29 cellular contexts compared by ENCODE assay signal in genomic region chr14:55057919-55058318, GRCh38.
"Had no signal": no experiment of that assay in that cellular context is flagged by ENCODE, and none has a peak within 500 bp of the region (broad histone marks: within the 10 kb centered on the region; RNA-seq: fewer than 3 reads in every experiment).

No MANE protein-coding gene starts in this region.

- H3K27ac Mint-ChIP-seq: dendritic cell treated with granulocyte-macrophage colony-stimulating factor and Interleukin-4, amounts not matched to agents 40 ng/mL and 50 ng/mL, for 4 days; endodermal cell; mesothelial cell of epicardium; nephron; stimulated activated effector memory CD8-positive, alpha-beta T cell treated with anti-CD3 and anti-CD28 coated beads, Interleukin-12 subunit alpha, Interleukin-12 subunit beta, amount 100 ng/mL, for 72 hours had no signal

- DNase-seq: colonic mucosa; effector CD8-positive, alpha-beta T cell; endodermal cell; foreskin keratinocyte; glutamatergic neuron; heart right ventricle; hippocampal formation; left cardiac atrium; left lung; mesenchymal stem cell; mucosa of descending colon; naive B cell; psoas muscle; right cardiac atrium; sigmoid colon; stimulated activated CD4-positive, alpha-beta T cell treated with anti-CD3 and anti-CD28 coated beads, Interleukin-2, amount 100 ng/mL, for 24 hours; stimulated activated CD4-positive, alpha-beta T cell treated with anti-CD3 and anti-CD28 coated beads, Interleukin-4, amount 100 ng/mL, for 24 hours; stimulated activated naive CD8-positive, alpha-beta T cell treated with anti-CD3 and anti-CD28 coated beads, Interleukin-15, Interleukin-2, amounts not matched to agents 100 U/mL and 50 U/mL, for 24 hours; upper lobe of right lung; uterus had no signal

- H3K27me3 Mint-ChIP-seq: dendritic cell treated with granulocyte-macrophage colony-stimulating factor and Interleukin-4, amounts not matched to agents 40 ng/mL and 50 ng/mL, for 4 days; naive B cell had no signal

- H3K9me3 Mint-ChIP-seq: dendritic cell treated with granulocyte-macrophage colony-stimulating factor and Interleukin-4, amounts not matched to agents 40 ng/mL and 50 ng/mL, for 4 days; endodermal cell; naive B cell; nephron; stimulated activated effector memory CD8-positive, alpha-beta T cell treated with anti-CD3 and anti-CD28 coated beads, Interleukin-12 subunit alpha, Interleukin-12 subunit beta, amount 100 ng/mL, for 72 hours had no signal

- ATAC-seq: esophagus mucosa; foreskin keratinocyte; gastroesophageal sphincter; heart right ventricle; left cardiac atrium; left lung; mucosa of descending colon; psoas muscle; right cardiac atrium; stimulated activated effector memory CD8-positive, alpha-beta T cell treated with anti-CD3 and anti-CD28 coated beads, Interleukin-12 subunit alpha, Interleukin-12 subunit beta, amount 100 ng/mL, for 72 hours; stimulated activated naive CD8-positive, alpha-beta T cell treated with anti-CD3 and anti-CD28 coated beads, Interleukin-15, Interleukin-2, amounts not matched to agents 100 U/mL and 50 U/mL, for 24 hours; upper lobe of right lung had no signal

- H3K4me3 ChIP-seq: colonic mucosa, gastroesophageal sphincter, heart right ventricle, left lung, mucosa of descending colon, psoas muscle, sigmoid colon, thoracic aorta, tibial nerve, upper lobe of right lung, uterus had no signal

- H3K4me1 ChIP-seq: foreskin keratinocyte had no signal

- H3K27me3 ChIP-seq: colonic mucosa, foreskin keratinocyte, gastroesophageal sphincter, heart right ventricle, left lung, sigmoid colon, tibial nerve, upper lobe of right lung, uterus had no signal

- H3K36me3 ChIP-seq: colonic mucosa, uterus had no signal

- H3K9me3 ChIP-seq: colonic mucosa, gastroesophageal sphincter, heart right ventricle, left lung, mucosa of descending colon, psoas muscle, sigmoid colon, thoracic aorta, tibial nerve, upper lobe of right lung, uterus had no signal

- H3K4me3 Mint-ChIP-seq: dendritic cell treated with granulocyte-macrophage colony-stimulating factor and Interleukin-4, amounts not matched to agents 40 ng/mL and 50 ng/mL, for 4 days; endodermal cell; mesothelial cell of epicardium; naive B cell; nephron; stimulated activated effector memory CD8-positive, alpha-beta T cell treated with anti-CD3 and anti-CD28 coated beads, Interleukin-12 subunit alpha, Interleukin-12 subunit beta, amount 100 ng/mL, for 72 hours had no signal

- H3K27ac ChIP-seq: colonic mucosa, epithelial cell of prostate, foreskin keratinocyte, gastroesophageal sphincter, heart right ventricle, left lung, psoas muscle, sigmoid colon, thoracic aorta, tibial nerve, upper lobe of right lung, uterus had no signal
